ENCODE assay signal across 1 cellular context in genomic region chr14:37201724-37202123, GRCh38.
A peak's percentile ranks its signal among the peaks of the same experiment; 100 is the strongest.
TF ChIP-seq lines count a peak whose summit lies in the region.

No MANE protein-coding gene starts in this region.

TF ChIP-seq in HepG2, 621 proteins besides CTCF, POLR2A, EP300 and RAD21 (continued from another document and continues in another):
- TF ChIP-seq KIAA2018 (CRISPR knock-in tag; IDR thresholded peaks at IDR 0.05; ENCODE audit: borderline replicate concordance) = no peak
- TF ChIP-seq MYPOP (CRISPR knock-in tag; IDR thresholded peaks at IDR 0.05) = no peak
- TF ChIP-seq ZNF20 (CRISPR knock-in tag; IDR thresholded peaks at IDR 0.05) = peak; percentile 53; the same call in 1 of the 2 replicates
- TF ChIP-seq POGZ (CRISPR knock-in tag; IDR thresholded peaks at IDR 0.05) = 0 out of 2 replicates have a peak, but pooled peaks have one; percentile 52
- TF ChIP-seq SMARCC2 (IDR thresholded peaks at IDR 0.05) = no peak
- TF ChIP-seq MEF2D (CRISPR knock-in tag; IDR thresholded peaks at IDR 0.05) = no peak
- no peak for TF ChIP-seq MTF2 (CRISPR knock-in tag; IDR thresholded peaks at IDR 0.05; ENCODE audit: borderline replicate concordance)
- TF ChIP-seq ZNF678 (CRISPR knock-in tag; IDR thresholded peaks at IDR 0.05) = no peak
- TF ChIP-seq ZMYM4 (CRISPR knock-in tag; IDR thresholded peaks at IDR 0.05) = 0 out of 2 replicates have a peak, but pooled peaks have one; percentile 28
- no peak for TF ChIP-seq ZNF646 (CRISPR knock-in tag; IDR thresholded peaks at IDR 0.05)
- TF ChIP-seq THRA (CRISPR knock-in tag; IDR thresholded peaks at IDR 0.05; ENCODE audit: borderline replicate concordance) = peak; percentile 32; the same call in 1 of the 2 replicates
- TF ChIP-seq THAP9 (CRISPR knock-in tag; IDR thresholded peaks at IDR 0.05; ENCODE audit: borderline replicate concordance) = no peak
- TF ChIP-seq SYNCRIP (IDR thresholded peaks at IDR 0.05; ENCODE audit: insufficient read depth, low read depth, low read length) = no peak
- no peak for TF ChIP-seq ZNF446 (CRISPR knock-in tag; IDR thresholded peaks at IDR 0.05)
- no peak for TF ChIP-seq ONECUT2 (CRISPR knock-in tag; IDR thresholded peaks at IDR 0.05)
- TF ChIP-seq ATM (IDR thresholded peaks at IDR 0.05; ENCODE audit: borderline replicate concordance) = no peak
- no peak for TF ChIP-seq ZNF431 (CRISPR knock-in tag; IDR thresholded peaks at IDR 0.05; ENCODE audit: borderline replicate concordance, low read depth)
- no peak for TF ChIP-seq HNRNPK (IDR thresholded peaks at IDR 0.05; ENCODE audit: low read depth, low read length, poor library complexity, severe bottlenecking)
- TF ChIP-seq ZNF660 (CRISPR knock-in tag; IDR thresholded peaks at IDR 0.05; ENCODE audit: borderline replicate concordance, low read depth) = no peak
- TF ChIP-seq GABPA (IDR thresholded peaks at IDR 0.05; ENCODE audit: low read depth, low read length) = no peak
- TF ChIP-seq GABPA (CRISPR knock-in tag; IDR thresholded peaks at IDR 0.05; ENCODE audit: low read depth) = no peak
- TF ChIP-seq SIX4 (CRISPR knock-in tag; IDR thresholded peaks at IDR 0.05) = 0 out of 2 replicates have a peak, but pooled peaks have one; percentile 43
- peak; percentile 71; the same call in 1 of the 2 replicates for TF ChIP-seq RXRA (CRISPR knock-in tag; IDR thresholded peaks at IDR 0.05)
- no peak for TF ChIP-seq SATB2 (CRISPR knock-in tag; IDR thresholded peaks at IDR 0.05)
- peak; percentile 72 for TF ChIP-seq CEBPG (CRISPR knock-in tag; IDR thresholded peaks at IDR 0.05)
- TF ChIP-seq YY1 (IDR thresholded peaks at IDR 0.05; ENCODE audit: insufficient read depth, insufficient replicate concordance, low read depth, low read length) = no peak
- no peak for TF ChIP-seq SOX13 (IDR thresholded peaks at IDR 0.05)
- peak in 1 of 2 experiments; percentile 30; a peak in 1 of 4 replicates for TF ChIP-seq SOX13 (CRISPR knock-in tag; conservative IDR thresholded peaks at IDR 0.05 in 1 of 2, IDR thresholded peaks at IDR 0.05 in 1 of 2)
- no peak for TF ChIP-seq RFXAP (CRISPR knock-in tag; IDR thresholded peaks at IDR 0.05; ENCODE audit: borderline replicate concordance)
- no peak for TF ChIP-seq ELF1 (CRISPR knock-in tag; IDR thresholded peaks at IDR 0.05)
- no peak for TF ChIP-seq ZNF740 (CRISPR knock-in tag; IDR thresholded peaks at IDR 0.05)
- TF ChIP-seq ZNF234 (CRISPR knock-in tag; conservative IDR thresholded peaks at IDR 0.05) = no peak
- no peak for TF ChIP-seq MXD4 (CRISPR knock-in tag; IDR thresholded peaks at IDR 0.05)
- no peak for TF ChIP-seq ZNF543 (CRISPR knock-in tag; IDR thresholded peaks at IDR 0.05)
- TF ChIP-seq NCOA1 (CRISPR knock-in tag; IDR thresholded peaks at IDR 0.05) = no peak
- no peak for TF ChIP-seq KDM5A (IDR thresholded peaks at IDR 0.05; ENCODE audit: borderline replicate concordance, low read length)
- peak; percentile 72; the same call in 1 of the 2 replicates for TF ChIP-seq FOXK1 (CRISPR knock-in tag; IDR thresholded peaks at IDR 0.05; ENCODE audit: borderline replicate concordance, low read depth)
- no peak for TF ChIP-seq AGO1 (IDR thresholded peaks at IDR 0.05; ENCODE audit: low read depth, low read length, poor library complexity, severe bottlenecking)
- TF ChIP-seq DNMT3B (CRISPR knock-in tag; conservative IDR thresholded peaks at IDR 0.05) = no peak
- TF ChIP-seq ZNF10 (CRISPR knock-in tag; IDR thresholded peaks at IDR 0.05; ENCODE audit: borderline replicate concordance, low read depth) = no peak
- TF ChIP-seq FIP1L1 (IDR thresholded peaks at IDR 0.05; ENCODE audit: borderline replicate concordance, insufficient read depth, low read depth, low read length) = no peak
- TF ChIP-seq PTBP1 (IDR thresholded peaks at IDR 0.05; ENCODE audit: low read depth, low read length, poor library complexity, severe bottlenecking) = no peak
- TF ChIP-seq CEBPB (IDR thresholded peaks at IDR 0.05; ENCODE audit: borderline replicate concordance, low read depth, low read length) = peak; percentile 62; the same call in 1 of the 2 replicates
- TF ChIP-seq BCL6 (CRISPR knock-in tag; IDR thresholded peaks at IDR 0.05) = peak; percentile 98
- no peak for TF ChIP-seq SALL1 (CRISPR knock-in tag; IDR thresholded peaks at IDR 0.05)
